Comparison of ENCODE assay signal across 2 cellular contexts in the genomic region with DNA sequence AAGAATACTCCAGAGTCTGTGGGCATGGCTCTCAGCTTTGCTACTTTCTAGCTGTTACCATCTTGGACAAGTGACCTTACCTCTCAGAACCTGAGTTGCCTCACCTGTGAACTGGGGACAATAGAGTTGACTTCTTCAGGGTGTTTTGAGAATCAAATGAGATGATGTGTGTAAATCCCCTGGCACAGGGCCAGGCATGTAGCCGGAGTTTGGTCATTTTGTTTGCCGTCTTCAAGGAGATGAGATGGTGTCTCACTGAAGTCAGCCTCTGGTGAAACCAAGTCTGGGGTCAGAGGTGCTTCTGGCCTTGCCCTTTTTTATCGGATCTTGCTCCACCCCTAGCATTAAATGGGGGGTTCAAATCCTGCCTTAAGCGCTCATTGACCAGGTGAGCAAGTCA.
A peak's percentile ranks its signal among the peaks of the same experiment; 100 is the strongest.
TF ChIP-seq lines count a peak whose summit lies in the region.

No MANE protein-coding gene starts in this region.

TF ChIP-seq in IMR-90, 13 proteins besides CTCF, POLR2A, EP300 and RAD21:
- TF ChIP-seq CHD1 (IDR thresholded peaks at IDR 0.05; ENCODE audit: low read depth, low read length) (no peak), MAZ (IDR thresholded peaks at IDR 0.05; ENCODE audit: borderline replicate concordance, low read depth, low read length) (no peak), NFE2L2 (IDR thresholded peaks at IDR 0.05; ENCODE audit: low read depth, low read length) (no peak), SMC3 (IDR thresholded peaks at IDR 0.05; ENCODE audit: low read depth, low read length) (no peak), RCOR1 (IDR thresholded peaks at IDR 0.05; ENCODE audit: insufficient replicate concordance, low read length) (no peak), CEBPB (IDR thresholded peaks at IDR 0.05; ENCODE audit: low read depth, low read length) (no peak), BHLHE40 (IDR thresholded peaks at IDR 0.05; ENCODE audit: low read depth, low read length) (no peak), RFX5 (IDR thresholded peaks at IDR 0.05; ENCODE audit: low read depth, low read length) (no peak), MXI1 (IDR thresholded peaks at IDR 0.05; ENCODE audit: borderline replicate concordance, low read depth, low read length) (no peak), FOS (IDR thresholded peaks at IDR 0.05; ENCODE audit: low read depth, low read length) (no peak), MAFK (IDR thresholded peaks at IDR 0.05; ENCODE audit: low read depth, low read length) (no peak)
- TF ChIP-seq, protein P1, sequence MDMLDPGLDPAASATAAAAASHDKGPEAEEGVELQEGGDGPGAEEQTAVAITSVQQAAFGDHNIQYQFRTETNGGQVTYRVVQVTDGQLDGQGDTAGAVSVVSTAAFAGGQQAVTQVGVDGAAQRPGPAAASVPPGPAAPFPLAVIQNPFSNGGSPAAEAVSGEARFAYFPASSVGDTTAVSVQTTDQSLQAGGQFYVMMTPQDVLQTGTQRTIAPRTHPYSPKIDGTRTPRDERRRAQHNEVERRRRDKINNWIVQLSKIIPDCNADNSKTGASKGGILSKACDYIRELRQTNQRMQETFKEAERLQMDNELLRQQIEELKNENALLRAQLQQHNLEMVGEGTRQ (IDR thresholded peaks at IDR 0.05; ENCODE audit: low read depth, low read length): no peak
- TF ChIP-seq, protein P2, sequence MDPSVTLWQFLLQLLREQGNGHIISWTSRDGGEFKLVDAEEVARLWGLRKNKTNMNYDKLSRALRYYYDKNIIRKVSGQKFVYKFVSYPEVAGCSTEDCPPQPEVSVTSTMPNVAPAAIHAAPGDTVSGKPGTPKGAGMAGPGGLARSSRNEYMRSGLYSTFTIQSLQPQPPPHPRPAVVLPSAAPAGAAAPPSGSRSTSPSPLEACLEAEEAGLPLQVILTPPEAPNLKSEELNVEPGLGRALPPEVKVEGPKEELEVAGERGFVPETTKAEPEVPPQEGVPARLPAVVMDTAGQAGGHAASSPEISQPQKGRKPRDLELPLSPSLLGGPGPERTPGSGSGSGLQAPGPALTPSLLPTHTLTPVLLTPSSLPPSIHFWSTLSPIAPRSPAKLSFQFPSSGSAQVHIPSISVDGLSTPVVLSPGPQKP (IDR thresholded peaks at IDR 0.05; ENCODE audit: borderline replicate concordance, low read depth, low read length): no peak

TF ChIP-seq in K562, 482 proteins besides CTCF, POLR2A, EP300 and RAD21:
- TF ChIP-seq BCLAF1 (IDR thresholded peaks at IDR 0.05; ENCODE audit: borderline replicate concordance in 1 of 2, control insufficient read depth in 1 of 2, low read depth in 2 of 2, low read length in 1 of 2): no peak
- no peak for TF ChIP-seq ESRRA (IDR thresholded peaks at IDR 0.05; ENCODE audit: borderline replicate concordance, low read depth)
- TF ChIP-seq HLTF (IDR thresholded peaks at IDR 0.05): no peak
- no peak for TF ChIP-seq ZNF551 (CRISPR knock-in tag; IDR thresholded peaks at IDR 0.05)
- no peak for TF ChIP-seq ZKSCAN1 (IDR thresholded peaks at IDR 0.05; ENCODE audit: low read depth, low read length)
- TF ChIP-seq PHB2 (IDR thresholded peaks at IDR 0.05; ENCODE audit: low read depth): no peak
- TF ChIP-seq, protein P3, sequence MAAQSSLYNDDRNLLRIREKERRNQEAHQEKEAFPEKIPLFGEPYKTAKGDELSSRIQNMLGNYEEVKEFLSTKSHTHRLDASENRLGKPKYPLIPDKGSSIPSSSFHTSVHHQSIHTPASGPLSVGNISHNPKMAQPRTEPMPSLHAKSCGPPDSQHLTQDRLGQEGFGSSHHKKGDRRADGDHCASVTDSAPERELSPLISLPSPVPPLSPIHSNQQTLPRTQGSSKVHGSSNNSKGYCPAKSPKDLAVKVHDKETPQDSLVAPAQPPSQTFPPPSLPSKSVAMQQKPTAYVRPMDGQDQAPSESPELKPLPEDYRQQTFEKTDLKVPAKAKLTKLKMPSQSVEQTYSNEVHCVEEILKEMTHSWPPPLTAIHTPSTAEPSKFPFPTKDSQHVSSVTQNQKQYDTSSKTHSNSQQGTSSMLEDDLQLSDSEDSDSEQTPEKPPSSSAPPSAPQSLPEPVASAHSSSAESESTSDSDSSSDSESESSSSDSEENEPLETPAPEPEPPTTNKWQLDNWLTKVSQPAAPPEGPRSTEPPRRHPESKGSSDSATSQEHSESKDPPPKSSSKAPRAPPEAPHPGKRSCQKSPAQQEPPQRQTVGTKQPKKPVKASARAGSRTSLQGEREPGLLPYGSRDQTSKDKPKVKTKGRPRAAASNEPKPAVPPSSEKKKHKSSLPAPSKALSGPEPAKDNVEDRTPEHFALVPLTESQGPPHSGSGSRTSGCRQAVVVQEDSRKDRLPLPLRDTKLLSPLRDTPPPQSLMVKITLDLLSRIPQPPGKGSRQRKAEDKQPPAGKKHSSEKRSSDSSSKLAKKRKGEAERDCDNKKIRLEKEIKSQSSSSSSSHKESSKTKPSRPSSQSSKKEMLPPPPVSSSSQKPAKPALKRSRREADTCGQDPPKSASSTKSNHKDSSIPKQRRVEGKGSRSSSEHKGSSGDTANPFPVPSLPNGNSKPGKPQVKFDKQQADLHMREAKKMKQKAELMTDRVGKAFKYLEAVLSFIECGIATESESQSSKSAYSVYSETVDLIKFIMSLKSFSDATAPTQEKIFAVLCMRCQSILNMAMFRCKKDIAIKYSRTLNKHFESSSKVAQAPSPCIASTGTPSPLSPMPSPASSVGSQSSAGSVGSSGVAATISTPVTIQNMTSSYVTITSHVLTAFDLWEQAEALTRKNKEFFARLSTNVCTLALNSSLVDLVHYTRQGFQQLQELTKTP (IDR thresholded peaks at IDR 0.05; ENCODE audit: low read depth in 1 of 2, partially characterized antibody in 2 of 2): no peak
- TF ChIP-seq NFIX (CRISPR knock-in tag; IDR thresholded peaks at IDR 0.05; ENCODE audit: low read depth): 0 out of 2 replicates have a peak, but pooled peaks have one; percentile 27
- TF ChIP-seq E2F3 (CRISPR knock-in tag; IDR thresholded peaks at IDR 0.05): no peak
- TF ChIP-seq NR4A1 (CRISPR knock-in tag; IDR thresholded peaks at IDR 0.05): no peak
- TF ChIP-seq NR4A1 (tag; IDR thresholded peaks at IDR 0.05): no peak
- TF ChIP-seq NFIC (IDR thresholded peaks at IDR 0.05): peak; percentile 85
